In genomic region chr11:125300791-125301218, GRCh38 we compare ENCODE assay signal across 9 cellular contexts.
DNase-seq lines count a peak whose midpoint lies in the region; ATAC-seq, FAIRE-seq and TF ChIP-seq lines count a peak whose summit lies in the region.
"Had no signal": no experiment of that assay in that cellular context is flagged by ENCODE, and none has a peak within 500 bp of the region (broad histone marks: within the 10 kb centered on the region; RNA-seq: fewer than 3 reads in every experiment).

No MANE protein-coding gene starts in this region.

- H3K9me3 Mint-ChIP-seq in MCF 10A (ENCODE audit: unreplicated experiment), result no peaks in the 10 kb centered on the region
- H3K9me3 Mint-ChIP-seq in astrocyte (ENCODE audit: unreplicated experiment), result no peaks in the 10 kb centered on the region
- no peaks in the 10 kb centered on the region for H3K9me3 Mint-ChIP-seq in mesothelial cell of epicardium
- no peaks in the 10 kb centered on the region for H3K9me3 Mint-ChIP-seq in activated naive CD8-positive, alpha-beta T cell treated with anti-CD3 and anti-CD28 coated beads for 36 hours

- H3K27ac Mint-ChIP-seq in MCF 10A (ENCODE audit: low read depth, unreplicated experiment) (peak overlapping the region; percentile 2), astrocyte (ENCODE audit: unreplicated experiment) (peak overlapping the region; percentile 75), mesothelial cell of epicardium (no peak overlapping the region)
- H3K27ac Mint-ChIP-seq in activated naive CD8-positive, alpha-beta T cell treated with anti-CD3 and anti-CD28 coated beads for 36 hours, result no peak overlapping the region

- H3K27me3 ChIP-seq in breast epithelium (no peaks in the 10 kb centered on the region), astrocyte (ENCODE audit: insufficient read depth, low read length) (no peaks in the 10 kb centered on the region), upper lobe of right lung (no peaks in the 10 kb centered on the region)

- ATAC-seq in upper lobe of right lung, result peak; percentile 28

- CTCF ChIA-PET in MCF 10A (lab: Yijun Ruan, JAX), result interaction anchor here (0.6 to 1.9 kb wide), 4 partner anchors 10 to 209 kb away, joined by 3 to 7 read pairs (median 3); no protein-coding TSS in a partner anchor

- peak; percentile 70 for FAIRE-seq in astrocyte (lab: Jason Lieb, UNC)

- H3K36me3 Mint-ChIP-seq in MCF 10A (ENCODE audit: insufficient read depth, unreplicated experiment) (no peaks in the 10 kb centered on the region), astrocyte (ENCODE audit: low read depth, unreplicated experiment) (peaks cover 16% of the 10 kb centered on the region), mesothelial cell of epicardium (no peaks in the 10 kb centered on the region)
- H3K36me3 Mint-ChIP-seq in activated naive CD8-positive, alpha-beta T cell treated with anti-CD3 and anti-CD28 coated beads for 36 hours, result no peaks in the 10 kb centered on the region

- H3K36me3 ChIP-seq in breast epithelium (no peaks in the 10 kb centered on the region), astrocyte (ENCODE audit: insufficient read depth, low read length) (no peaks in the 10 kb centered on the region), upper lobe of right lung (no peaks in the 10 kb centered on the region)

- no TSS peak for BruUV-seq in MCF 10A (replicated peaks; lab: Mats Ljungman, UMichigan)

- H3K4me3 Mint-ChIP-seq in MCF 10A (ENCODE audit: unreplicated experiment) (no peak overlapping the region), astrocyte (ENCODE audit: unreplicated experiment) (no peak overlapping the region), mesothelial cell of epicardium (no peak overlapping the region)
- H3K4me3 Mint-ChIP-seq in activated naive CD8-positive, alpha-beta T cell treated with anti-CD3 and anti-CD28 coated beads for 36 hours, result no peak overlapping the region

- intact Hi-C loops in MCF 10A (cut with micrococcal nuclease) (no loop called here), breast epithelium (cut with DNase I; ENCODE audit: low total_unique reads) (no loop called here), upper lobe of right lung (cut with DNase I) (no loop called here)

- peak overlapping the region; percentile 60 for H3K4me2 ChIP-seq in astrocyte (ENCODE audit: low read length)

- H4K20me1 ChIP-seq in astrocyte (ENCODE audit: insufficient read depth, low read length), result peaks cover 6% of the 10 kb centered on the region

- TF ChIP-seq POLR2A in breast epithelium (IDR thresholded peaks at IDR 0.05), result no peak

- peaks cover 15% of the 10 kb centered on the region for H3K4me1 Mint-ChIP-seq in MCF 10A (ENCODE audit: insufficient read depth, unreplicated experiment)
- peaks cover 41% of the 10 kb centered on the region for H3K4me1 Mint-ChIP-seq in astrocyte (ENCODE audit: low read depth, unreplicated experiment)
- peaks cover 45% of the 10 kb centered on the region for H3K4me1 Mint-ChIP-seq in mesothelial cell of epicardium
- no peaks in the 10 kb centered on the region for H3K4me1 Mint-ChIP-seq in activated naive CD8-positive, alpha-beta T cell treated with anti-CD3 and anti-CD28 coated beads for 36 hours

- H3K27ac ChIP-seq in breast epithelium (peak overlapping the region in 1 of 2 donors; percentile 48), astrocyte (ENCODE audit: low read depth, low read length) (no peak overlapping the region), upper lobe of right lung (no peak overlapping the region)

- no peak overlapping the region for H2AFZ ChIP-seq in astrocyte (ENCODE audit: low read depth, low read length)

- TF ChIP-seq CTCF in MCF 10A (IDR thresholded peaks at IDR 0.05; ENCODE audit: unreplicated experiment), result no peak
- no peak for TF ChIP-seq CTCF in breast epithelium (IDR thresholded peaks at IDR 0.05)
- no peak for TF ChIP-seq CTCF in astrocyte (IDR thresholded peaks at IDR 0.05; ENCODE audit: insufficient read depth, low read depth, low read length)
- TF ChIP-seq CTCF in upper lobe of right lung (IDR thresholded peaks at IDR 0.05), result no peak
- no peak for TF ChIP-seq CTCF in mesothelial cell of epicardium (IDR thresholded peaks at IDR 0.05; ENCODE audit: unreplicated experiment)

- no peaks in the 10 kb centered on the region for H3K9me3 ChIP-seq in breast epithelium
- no peaks in the 10 kb centered on the region for H3K9me3 ChIP-seq in astrocyte (ENCODE audit: insufficient read depth, low read depth, low read length)
- H3K9me3 ChIP-seq in upper lobe of right lung, result no peaks in the 10 kb centered on the region

- H3K4me3 ChIP-seq in breast epithelium (no peak overlapping the region), astrocyte (ENCODE audit: insufficient read depth, low read depth, low read length) (no peak overlapping the region), upper lobe of right lung (no peak overlapping the region)

- peak overlapping the region; percentile 34 for H3K9ac ChIP-seq in astrocyte (ENCODE audit: low read length)

- H3K4me1 ChIP-seq in breast epithelium, result no peaks in the 10 kb centered on the region
- H3K4me1 ChIP-seq in astrocyte (ENCODE audit: insufficient read depth, low read length), result peaks cover 14% of the 10 kb centered on the region
- no peaks in the 10 kb centered on the region for H3K4me1 ChIP-seq in upper lobe of right lung

- no peaks in the 10 kb centered on the region for H3K79me2 ChIP-seq in astrocyte (ENCODE audit: insufficient read depth, low read length)

- DNase-seq in MCF 10A (ENCODE audit: unreplicated experiment) (peak; percentile 89), breast epithelium (ENCODE audit: low spot score in 2 of 2) (no peak), astrocyte (ENCODE audit: low read depth) (peak; percentile 91), hepatic stellate cell (ENCODE audit: low spot score) (peak; percentile 84), upper lobe of right lung (no peak), mesothelial cell of epicardium (ENCODE audit: low spot score in 2 of 2, unreplicated experiment in 2 of 2) (no peak), SHP77 treated with DMSO at 0.1 percent for 48 hours (lab: John Stamatoyannopoulos, UW) (no peak)
- DNase-seq in activated naive CD8-positive, alpha-beta T cell treated with anti-CD3 and anti-CD28 coated beads for 36 hours, result no peak
- DNase-seq: Kasumi-1 had no signal

- POLR2A ChIA-PET in MCF 10A (lab: Yijun Ruan, JAX), result interaction anchor here (0.6 to 1.5 kb wide), 6 partner anchors 10 to 464 kb away, joined by 3 to 12 read pairs (median 5); partner anchors contain the start of gene TMEM218

- H3K27me3 Mint-ChIP-seq in MCF 10A (ENCODE audit: insufficient read depth, unreplicated experiment), result no peaks in the 10 kb centered on the region
- no peaks in the 10 kb centered on the region for H3K27me3 Mint-ChIP-seq in astrocyte (ENCODE audit: low read depth, unreplicated experiment)
- peaks cover 2% of the 10 kb centered on the region for H3K27me3 Mint-ChIP-seq in mesothelial cell of epicardium (ENCODE audit: low read depth)
- no peaks in the 10 kb centered on the region for H3K27me3 Mint-ChIP-seq in activated naive CD8-positive, alpha-beta T cell treated with anti-CD3 and anti-CD28 coated beads for 36 hours

Comparison
In these comparisons a context has a peak if more than half of its experiments do, and no peak if none do; other contexts are left out.
1. DNase-seq: peak in MCF 10A (single experiment), astrocyte (single experiment) and hepatic stellate cell (single experiment); none in breast epithelium (0 of 2), upper lobe of right lung (single experiment), mesothelial cell of epicardium (0 of 2), SHP77 treated with DMSO at 0.1 percent for 48 hours (single experiment) and activated naive CD8-positive, alpha-beta T cell treated with anti-CD3 and anti-CD28 coated beads for 36 hours (single experiment).
2. H3K27ac Mint-ChIP-seq: peak in MCF 10A (single experiment) and astrocyte (single experiment); none in mesothelial cell of epicardium (single experiment) and activated naive CD8-positive, alpha-beta T cell treated with anti-CD3 and anti-CD28 coated beads for 36 hours (single experiment).